In the genomic region with DNA sequence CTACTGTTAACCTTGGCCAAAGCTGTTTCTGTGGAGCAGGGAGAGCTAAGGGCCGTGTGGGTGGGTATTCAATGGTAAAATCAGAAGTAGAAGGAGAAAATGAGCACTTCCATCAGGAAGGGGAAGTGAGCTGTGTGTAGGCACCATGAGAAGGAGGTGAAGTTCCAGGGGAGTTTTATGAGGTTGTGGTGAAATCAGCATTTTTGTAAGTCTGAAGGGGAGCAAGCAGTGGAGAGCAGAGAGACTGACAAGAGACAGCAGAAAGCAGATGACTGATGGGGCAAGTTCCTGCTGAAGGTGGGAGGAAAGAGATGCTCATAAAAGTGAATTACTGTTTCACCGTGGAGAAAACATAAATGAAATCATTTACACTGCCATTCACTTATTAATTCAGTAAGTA, we compare ENCODE assay signal across 24 cellular contexts. TPM values are rescaled to one million over a fixed set of nuclear protein-coding genes. Genes with fewer than 3 reads are reported as not detected.
DNase-seq lines count a peak whose midpoint lies in the region; ATAC-seq, FAIRE-seq and TF ChIP-seq lines count a peak whose summit lies in the region.
"Had no signal": no experiment of that assay in that cellular context is flagged by ENCODE, and none has a peak within 500 bp of the region (broad histone marks: within the 10 kb centered on the region; RNA-seq: fewer than 3 reads in every experiment).

No MANE protein-coding gene starts in this region.

- H2AFZ ChIP-seq in Loucy (ENCODE audit: low read length) = peak overlapping the region; percentile 39
- H2AFZ ChIP-seq in OCI-LY7 (ENCODE audit: low read length) = no peak overlapping the region
- peak overlapping the region; percentile 69; the same call in 1 of the 2 replicates for H2AFZ ChIP-seq in H1 (ENCODE audit: low read length)

- H3K18ac ChIP-seq in H1 (ENCODE audit: extremely low read depth, low read length) = no peak overlapping the region

- H2AK5ac ChIP-seq in H1 (ENCODE audit: low read depth, low read length) = no peak overlapping the region

- H3F3A ChIP-seq in Loucy (ENCODE audit: low read depth) = no peaks in the 10 kb centered on the region

- no peak overlapping the region for H2BK20ac ChIP-seq in H1 (ENCODE audit: low read length)

- TF ChIP-seq CTCF in Loucy (conservative IDR thresholded peaks at IDR 0.05; ENCODE audit: low read length) (no peak), OCI-LY7 (conservative IDR thresholded peaks at IDR 0.05; ENCODE audit: low read length) (no peak), H1 (IDR thresholded peaks at IDR 0.05; ENCODE audit: control extremely low read depth in 1 of 3, insufficient read depth in 1 of 3, low read depth in 1 of 3, low read length in 3 of 3) (no peak)

- H2BK5ac ChIP-seq in H1 (ENCODE audit: low read depth, low read length) = no peak overlapping the region

- H3K56ac ChIP-seq in H1 (replicated peaks; ENCODE audit: insufficient read length, low read depth, low read length) = no peak overlapping the region

- H4K5ac ChIP-seq in H1 (ENCODE audit: insufficient read length, low read depth, low read length) = no peak overlapping the region

- no peaks in the 10 kb centered on the region for H3K9me2 ChIP-seq in Loucy (replicated peaks; ENCODE audit: low read depth, low read length)
- no peaks in the 10 kb centered on the region for H3K9me2 ChIP-seq in OCI-LY7 (ENCODE audit: insufficient read depth, low read length)

- peaks cover 43% of the 10 kb centered on the region for H3K4me1 ChIP-seq in Loucy (ENCODE audit: insufficient read depth, low read length, poor library complexity, severe bottlenecking)
- H3K4me1 ChIP-seq in OCI-LY7 (ENCODE audit: insufficient read depth, low read length, poor library complexity, severe bottlenecking) = peaks cover 15% of the 10 kb centered on the region
- H3K4me1 ChIP-seq in H1 (replicated peaks in 1 of 4; ENCODE audit: control insufficient read depth in 3 of 4, insufficient read depth in 4 of 4, low read length in 3 of 4) = peaks cover 0 to 16% (median 5%) of the 10 kb centered on the region in 4 experiments; a peak in 6 of 7 replicates

- CTCF ChIA-PET in OCI-LY7 (lab: Charles Lee; ENCODE audit: unreplicated experiment) (no interaction called here), H1 (lab: Charles Lee; ENCODE audit: partially characterized antibody) (no interaction called here)

- no peaks in the 10 kb centered on the region for H4K20me1 ChIP-seq in Loucy (ENCODE audit: insufficient read depth, low read length, poor library complexity, severe bottlenecking)
- H4K20me1 ChIP-seq in OCI-LY7 (ENCODE audit: insufficient read depth, low read length) = no peaks in the 10 kb centered on the region
- peaks cover 0 to 6% of the 10 kb centered on the region in 2 experiments for H4K20me1 ChIP-seq in H1 (replicated peaks in 1 of 2; ENCODE audit: control insufficient read depth in 1 of 2, insufficient read depth in 2 of 2, low read length in 2 of 2)

- no peak overlapping the region for H2BK12ac ChIP-seq in H1 (ENCODE audit: low read depth, low read length)

- H3K79me1 ChIP-seq in H1 (ENCODE audit: low read depth, low read length) = no peaks in the 10 kb centered on the region

- H3K4ac ChIP-seq in H1 (replicated peaks; ENCODE audit: insufficient read length, low read depth, low read length) = no peak overlapping the region

- TF ChIP-seq EP300 in H1 (IDR thresholded peaks at IDR 0.05; ENCODE audit: borderline replicate concordance in 1 of 2, low read depth in 2 of 2, low read length in 2 of 2) = no peak

- H3K4me3 ChIP-seq in Loucy (ENCODE audit: low read length, poor library complexity, severe bottlenecking) (no peak overlapping the region), OCI-LY7 (ENCODE audit: low read depth, low read length, poor library complexity, severe bottlenecking) (no peak overlapping the region), H1 (ENCODE audit: extremely low read depth in 1 of 4, insufficient read depth in 2 of 4, low read depth in 3 of 4, low read length in 4 of 4) (no peak overlapping the region)
- H3K4me3 ChIP-seq: ascending aorta had no signal

- no peak overlapping the region for H4K8ac ChIP-seq in H1 (ENCODE audit: extremely low read depth, insufficient read depth, low read length)

- H3K9me3 ChIP-seq in Loucy (ENCODE audit: insufficient read depth, low read depth, low read length) (no peaks in the 10 kb centered on the region), OCI-LY7 (ENCODE audit: low read length) (no peaks in the 10 kb centered on the region), H1 (ENCODE audit: insufficient read depth in 2 of 2, low read depth in 1 of 2, low read length in 1 of 2) (no peaks in the 10 kb centered on the region)
- H3K9me3 ChIP-seq: ascending aorta had no signal

- H3K4me2 ChIP-seq in Loucy (ENCODE audit: low read depth, low read length, poor library complexity, severe bottlenecking) (peak overlapping the region; percentile 29), OCI-LY7 (ENCODE audit: low read length) (0 out of 2 replicates have a peak overlapping the region, but pooled peaks have one; percentile 30), H1 (ENCODE audit: insufficient read depth in 1 of 2, low read depth in 2 of 2, low read length in 2 of 2) (no peak overlapping the region)

- H3K23me2 ChIP-seq in H1 (ENCODE audit: low read depth, low read length) = peaks cover 11% of the 10 kb centered on the region; the same call in 1 of the 2 replicates

- no TSS peak for BruUV-seq in OCI-LY7 (replicated peaks; lab: Mats Ljungman, UMichigan)

- no peak for FAIRE-seq in H1 (lab: Jason Lieb, UNC)

- DNase-seq in GF-D8 (lab: John Stamatoyannopoulos, UW) (peak; percentile 81), OCI-LY7 (ENCODE audit: low spot score) (no peak), H1 (ENCODE audit: low read depth in 1 of 2, low spot score in 2 of 2) (no peak), Right ventricle myocardium superior (no peak), NCI-H2029 (lab: John Stamatoyannopoulos, UW) (no peak), SW 1271 (lab: John Stamatoyannopoulos, UW) (no peak), AG08396 (ENCODE audit: low spot score) (no peak)
- DNase-seq: ACHN; central memory CD4-positive, alpha-beta T cell; naive B cell; NCI-H1092; NCI-H187 treated with DMSO at 0.1 percent for 48 hours; NCI-H226; NCI-H748 treated with DMSO at 0.1 percent for 48 hours; retina had no signal

- intact Hi-C loops in OCI-LY7 (cut with micrococcal nuclease; ENCODE audit: unreplicated experiment) (loop anchor here (5.0 kb wide), 1 partner anchor 73 kb away; no protein-coding TSS in a partner anchor), Right ventricle myocardium superior (cut with DNase I) (no loop called here)

- WGBS in H1 (ENCODE audit: extremely low coverage in 1 of 2, insufficient coverage in 1 of 2, insufficient read length in 1 of 2, insufficient replicate concordance in 2 of 2, low coverage in 1 of 2, low lambda C conversion rate in 2 of 2, missing lambda C conversion rate in 1 of 2), 2 experiments = 58% methylated on average over 2 of the region's 2 CpGs; no CpG with 5 or more reads in 1 of the 2 experiments

- H3K79me2 ChIP-seq in Loucy (ENCODE audit: insufficient read depth, low read length) (no peaks in the 10 kb centered on the region), OCI-LY7 (ENCODE audit: insufficient read depth, low read depth, low read length) (no peaks in the 10 kb centered on the region), H1 (ENCODE audit: control insufficient read depth in 1 of 2, insufficient read depth in 2 of 2, low read length in 2 of 2) (no peaks in the 10 kb centered on the region)

- H2BK15ac ChIP-seq in H1 (ENCODE audit: low read length) = peak overlapping the region; percentile 55; the same call in 1 of the 2 replicates

- no peaks in the 10 kb centered on the region for H3K36me3 ChIP-seq in Loucy (ENCODE audit: insufficient read depth, low read length)
- no peaks in the 10 kb centered on the region for H3K36me3 ChIP-seq in OCI-LY7 (ENCODE audit: insufficient read depth, low read length)
- H3K36me3 ChIP-seq in H1 (ENCODE audit: control insufficient read depth in 2 of 4, insufficient read depth in 4 of 4, low read length in 3 of 4) = no peaks in the 10 kb centered on the region
- H3K36me3 ChIP-seq: ascending aorta had no signal

- ATAC-seq in Right ventricle myocardium superior (ENCODE audit: poor library complexity) = no peak
- ATAC-seq: activated naive CD4-positive, alpha-beta T cell treated with anti-CD3 and anti-CD28 coated beads, Interleukin-2, amount 50 U/mL, for 72 hours; Panc1 had no signal

- H4K91ac ChIP-seq in H1 (replicated peaks; ENCODE audit: insufficient read length, low read length) = no peak overlapping the region

- TF ChIP-seq POLR2A in H1 (IDR thresholded peaks at IDR 0.05; ENCODE audit: control extremely low read depth in 1 of 2, low read depth in 2 of 2, low read length in 2 of 2) = no peak

- no peak for TF ChIP-seq RAD21 in H1 (IDR thresholded peaks at IDR 0.05 in 1 of 2, conservative IDR thresholded peaks at IDR 0.05 in 1 of 2; ENCODE audit: low read depth in 2 of 2, low read length in 2 of 2)

- H2BK120ac ChIP-seq in H1 (replicated peaks; ENCODE audit: low read depth, low read length) = no peak overlapping the region

- H3K27ac ChIP-seq in OCI-LY7 (ENCODE audit: low read depth, low read length, poor library complexity, severe bottlenecking) (no peak overlapping the region), H1 (ENCODE audit: low read depth, low read length) (no peak overlapping the region)
- H3K27ac ChIP-seq: ascending aorta, C4-2B had no signal

- H3K9ac ChIP-seq in Loucy (ENCODE audit: low read depth, low read length, poor library complexity, severe bottlenecking) = no peak overlapping the region
- H3K9ac ChIP-seq in H1 (replicated peaks in 1 of 4; ENCODE audit: extremely low read depth in 1 of 4, low read depth in 3 of 4, low read length in 3 of 4) = no peak overlapping the region

- POLR2A ChIA-PET in OCI-LY7 (lab: Charles Lee) = interaction anchor here (0.8 kb wide), 1 partner anchor 11 kb away, joined by 3 read pairs; no protein-coding TSS in a partner anchor
- POLR2A ChIA-PET in H1 (lab: Charles Lee; ENCODE audit: partially characterized antibody) = interaction anchor here (1.0 kb wide), 1 partner anchor 9 kb away, joined by 4 read pairs; no protein-coding TSS in a partner anchor

- H3K27me3 ChIP-seq in Loucy (ENCODE audit: insufficient read depth, low read length, poor library complexity, severe bottlenecking) (no peaks in the 10 kb centered on the region), H1 (replicated peaks in 1 of 4; ENCODE audit: control insufficient read depth in 3 of 4, extremely low read depth in 1 of 4, insufficient read depth in 3 of 4, low read length in 3 of 4) (peaks cover 24 to 37% (median 30%) of the 10 kb centered on the region in 4 experiments)
- H3K27me3 ChIP-seq: ascending aorta had no signal

- no peak overlapping the region for H3K14ac ChIP-seq in H1 (ENCODE audit: insufficient read length)

- H3K23ac ChIP-seq in H1 (ENCODE audit: insufficient read length) = no peak overlapping the region

RNA-seq across cellular contexts. Expression of a gene that starts 2.7 kb away (rescaled TPM):
- total RNA-seq in OCI-LY7 (2014; rRNA removed; shearing (Covaris generic)) = not detected in 2 replicates
- total RNA-seq in OCI-LY7 (2022) = not detected in 2 replicates
- not detected in 2 replicates for total RNA-seq in H1 (2021; fragmentation: NEBNext Ultra II Directional; extraction: Animal tissue kit (Norgen Biotek cat#: 25700))
- not detected in 2 replicates for polyA plus RNA-seq in H1 (2011; rRNA removed)
- 0.03 TPM for polyA plus RNA-seq in H1 (2011; cell fraction: cytosol; rRNA removed)
- not detected for polyA plus RNA-seq in H1 (2011; cell fraction: nucleus; rRNA removed)
- polyA plus RNA-seq in H1 (2012, experiment 1 of 2) = 0.05 TPM in 1 of 4 replicates, not detected in the others
- polyA plus RNA-seq in H1 (2012, experiment 2 of 2) = 0.05 TPM
- 0.02 TPM for polyA plus RNA-seq in H1 (2013, experiment 1 of 2)
- not detected for polyA plus RNA-seq in H1 (2013, experiment 2 of 2)
- not detected in 2 replicates for polyA minus RNA-seq in H1 (2011; rRNA and poly(A)+ RNA removed)
- not detected for polyA minus RNA-seq in H1 (2011; cell fraction: cytosol; rRNA and poly(A)+ RNA removed)
- polyA minus RNA-seq in H1 (2011; cell fraction: nucleus; rRNA and poly(A)+ RNA removed) = not detected
- total RNA-seq in Right ventricle myocardium superior = not detected
- total RNA-seq: activated naive CD4-positive, alpha-beta T cell treated with anti-CD3 and anti-CD28 coated beads, Interleukin-2, amount 50 U/mL, for 72 hours; ascending aorta; dermis microvascular lymphatic vessel endothelial cell; osteocyte; SK-MEL-5; T-helper 2 cell treated with Interferon-gamma antibody and Interleukin-4, amounts not matched to agents 100 ng/mL and 5 ng/mL, for 36 hours had no signal

Comparison
In these comparisons a context has a peak if more than half of its experiments do, and no peak if none do; other contexts are left out.
1. H3K4me2 ChIP-seq: peak in Loucy (single experiment) and OCI-LY7 (single experiment); none in H1 (0 of 2).